17 cellular contexts compared by ENCODE assay signal in the genomic region with DNA sequence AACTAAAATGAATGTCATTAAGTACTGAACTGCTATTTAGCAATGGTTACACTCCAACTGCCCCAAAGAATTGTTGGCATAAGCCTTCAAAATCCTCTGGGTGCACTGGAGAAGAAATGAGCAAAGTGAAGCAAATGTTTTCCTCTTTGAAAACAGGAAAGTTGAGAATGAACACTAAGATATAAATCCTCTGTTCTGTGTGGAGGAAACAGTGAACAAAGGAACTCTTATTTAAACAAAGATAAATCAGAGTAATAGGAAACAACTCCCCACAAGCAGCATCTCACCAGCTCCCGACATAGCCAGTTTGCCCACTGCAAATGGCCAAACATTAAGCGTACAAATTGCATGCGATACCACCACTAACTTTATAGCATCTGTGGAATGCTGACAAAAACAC. TPM values are rescaled to one million over a fixed set of nuclear protein-coding genes. Genes with fewer than 3 reads are reported as not detected.
DNase-seq lines count a peak whose midpoint lies in the region; ATAC-seq and TF ChIP-seq lines count a peak whose summit lies in the region.
"Had no signal": no experiment of that assay in that cellular context is flagged by ENCODE, and none has a peak within 500 bp of the region (broad histone marks: within the 10 kb centered on the region; RNA-seq: fewer than 3 reads in every experiment).

No MANE protein-coding gene starts in this region.

- H2AFZ ChIP-seq in GM23338 = no peak overlapping the region

- H3K4me1 ChIP-seq in GM23338 (ENCODE audit: insufficient read depth) = 0 out of 2 replicates have a peak, but pooled peaks cover 6% of the 10 kb centered on the region
- H3K4me1 ChIP-seq: Peyer's patch had no signal

- POLR2A ChIA-PET in RWPE1 (lab: Yijun Ruan, JAX; ENCODE audit: low non-redundant PET) = no interaction called here

- H3K27ac ChIP-seq in RWPE1 (no peak overlapping the region), GM23338 (ENCODE audit: low read depth) (no peak overlapping the region)
- H3K27ac ChIP-seq: Peyer's patch had no signal

- H3K36me3 Mint-ChIP-seq in chondrocyte (ENCODE audit: low read depth) (peaks cover 19% of the 10 kb centered on the region), nephron progenitor cell (ENCODE audit: low read depth) (peaks cover 61% of the 10 kb centered on the region), GM23338 (ENCODE audit: low read depth) (peaks cover 74% of the 10 kb centered on the region)
- H3K36me3 Mint-ChIP-seq: CD8-positive, alpha-beta memory T cell had no signal

- H3K4me3 Mint-ChIP-seq in chondrocyte (ENCODE audit: unreplicated experiment) (no peak overlapping the region), nephron progenitor cell (no peak overlapping the region), GM23338 (no peak overlapping the region)
- H3K4me3 Mint-ChIP-seq: CD8-positive, alpha-beta memory T cell had no signal

- no peaks in the 10 kb centered on the region for H3K9me3 Mint-ChIP-seq in chondrocyte (ENCODE audit: low read depth)
- H3K9me3 Mint-ChIP-seq in nephron progenitor cell = no peaks in the 10 kb centered on the region
- no peaks in the 10 kb centered on the region for H3K9me3 Mint-ChIP-seq in GM23338
- H3K9me3 Mint-ChIP-seq: CD8-positive, alpha-beta memory T cell had no signal

- H3K27me3 Mint-ChIP-seq in chondrocyte (ENCODE audit: low read depth) (no peaks in the 10 kb centered on the region), nephron progenitor cell (ENCODE audit: low read depth, poor library complexity) (no peaks in the 10 kb centered on the region), GM23338 (ENCODE audit: insufficient read depth, low read depth, poor library complexity) (no peaks in the 10 kb centered on the region)

- no peaks in the 10 kb centered on the region for H3K27me3 ChIP-seq in GM23338 (ENCODE audit: insufficient read depth)
- H3K27me3 ChIP-seq: Peyer's patch had no signal

- H3K4me2 ChIP-seq in GM23338 = no peak overlapping the region

- H3K9me2 ChIP-seq in GM23338 (ENCODE audit: insufficient read depth) = no peaks in the 10 kb centered on the region

- H4K20me1 ChIP-seq in GM23338 (replicated peaks; ENCODE audit: insufficient read depth) = peaks cover 12% of the 10 kb centered on the region

- H3F3A ChIP-seq in GM23338 (replicated peaks; ENCODE audit: low read depth) = no peaks in the 10 kb centered on the region

- DNase-seq in chondrocyte (ENCODE audit: low spot score) (no peak), globus pallidus (ENCODE audit: low spot score) (peak; percentile 19), nephron progenitor cell (no peak), RWPE1 (ENCODE audit: low spot score) (no peak), GM23338 (ENCODE audit: low spot score) (no peak)
- DNase-seq in activated naive CD4-positive, alpha-beta T cell (lab: John Stamatoyannopoulos, UW) = no peak
- no peak for DNase-seq in activated naive CD4-positive, alpha-beta T cell treated with anti-CD3 and anti-CD28 coated beads, Interleukin-2, amount 50 U/mL, for 16 hours
- DNase-seq: ACHN; C1 segment of cervical spinal cord; CD8-positive, alpha-beta memory T cell; DMS79 treated with DMSO at 0.1 percent for 48 hours; NCI-H1105; NCI-H2081; NCI-H446 treated with DMSO at 0.1 percent for 48 hours; Peyer's patch had no signal

- H3K4me3 ChIP-seq in GM23338 = no peak overlapping the region
- H3K4me3 ChIP-seq: K562, Peyer's patch had no signal

- peaks cover 43% of the 10 kb centered on the region for H3K4me1 Mint-ChIP-seq in chondrocyte (ENCODE audit: low read depth)
- peaks cover 16% of the 10 kb centered on the region for H3K4me1 Mint-ChIP-seq in nephron progenitor cell
- H3K4me1 Mint-ChIP-seq in GM23338 = peaks cover 4% of the 10 kb centered on the region; the same call in 1 of the 3 replicates
- H3K4me1 Mint-ChIP-seq: CD8-positive, alpha-beta memory T cell had no signal

- H3K79me2 ChIP-seq in GM23338 (replicated peaks; ENCODE audit: insufficient read depth) = peaks cover 75% of the 10 kb centered on the region

- peaks cover 6% of the 10 kb centered on the region; the same call in 1 of the 2 replicates for H3K36me3 ChIP-seq in GM23338 (ENCODE audit: insufficient read depth)
- H3K36me3 ChIP-seq: Peyer's patch had no signal

- TF ChIP-seq CTCF in chondrocyte (IDR thresholded peaks at IDR 0.05) (no peak), nephron progenitor cell (IDR thresholded peaks at IDR 0.05) (no peak), RWPE1 (conservative IDR thresholded peaks at IDR 0.05; ENCODE audit: low read depth) (no peak), GM23338 (conservative IDR thresholded peaks at IDR 0.05; ENCODE audit: low read depth in 2 of 2) (no peak)

- H3K27ac Mint-ChIP-seq in chondrocyte (ENCODE audit: unreplicated experiment) (peak overlapping the region; percentile 77), nephron progenitor cell (peak overlapping the region; percentile 72), GM23338 (no peak overlapping the region)
- H3K27ac Mint-ChIP-seq: CD8-positive, alpha-beta memory T cell had no signal

- no peak for ATAC-seq in GM23338
- ATAC-seq: K562, Right ventricle myocardium inferior had no signal

- CTCF ChIA-PET in RWPE1 (lab: Yijun Ruan, JAX) = no interaction called here

TF ChIP-seq in GM23338, 12 proteins besides CTCF, POLR2A, EP300 and RAD21:
- TF ChIP-seq, protein P1, sequence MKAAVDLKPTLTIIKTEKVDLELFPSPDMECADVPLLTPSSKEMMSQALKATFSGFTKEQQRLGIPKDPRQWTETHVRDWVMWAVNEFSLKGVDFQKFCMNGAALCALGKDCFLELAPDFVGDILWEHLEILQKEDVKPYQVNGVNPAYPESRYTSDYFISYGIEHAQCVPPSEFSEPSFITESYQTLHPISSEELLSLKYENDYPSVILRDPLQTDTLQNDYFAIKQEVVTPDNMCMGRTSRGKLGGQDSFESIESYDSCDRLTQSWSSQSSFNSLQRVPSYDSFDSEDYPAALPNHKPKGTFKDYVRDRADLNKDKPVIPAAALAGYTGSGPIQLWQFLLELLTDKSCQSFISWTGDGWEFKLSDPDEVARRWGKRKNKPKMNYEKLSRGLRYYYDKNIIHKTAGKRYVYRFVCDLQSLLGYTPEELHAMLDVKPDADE (IDR thresholded peaks at IDR 0.05) = no peak
- TF ChIP-seq ZNF331 (CRISPR knock-in tag; IDR thresholded peaks at IDR 0.05; ENCODE audit: low read depth) = no peak
TF ChIP-seq in GM23338: peak in this region for 0.

RNA-seq across cellular contexts. Expression of gene BCAT1, which starts 54.0 kb away (rescaled TPM):
- total RNA-seq in chondrocyte = 191 to 246 TPM (median 240 TPM) in 3 replicates
- 176 and 181 TPM in 2 replicates for total RNA-seq in GM23338 (2014; rRNA removed; shearing (Covaris generic))
- 47.3 and 53.6 TPM in 2 replicates for polyA plus RNA-seq in GM23338 (2016; fragmentation: Nextera tagmentation; extraction: Ambion mirVana)
